In the genomic region with DNA sequence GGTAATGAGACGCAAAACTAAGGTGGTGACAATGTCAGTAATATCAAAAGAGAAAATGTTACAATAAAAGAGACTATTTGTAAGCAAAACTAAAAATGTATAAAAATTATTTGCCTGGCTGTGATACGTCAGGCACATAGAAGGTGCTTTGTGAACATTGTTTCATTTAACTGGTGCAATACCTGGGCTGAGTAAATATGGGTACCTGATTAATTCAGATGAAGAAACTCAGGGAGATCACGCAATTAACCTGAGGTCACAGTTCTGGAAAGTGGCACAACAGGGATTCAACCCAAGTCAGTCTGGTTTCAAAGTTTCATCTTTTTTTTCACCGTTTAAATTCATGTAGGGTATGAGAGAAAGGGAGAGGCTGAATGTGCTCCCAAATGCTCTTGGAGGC, we compare ENCODE assay signal across 31 cellular contexts.
A peak's percentile ranks its signal among the peaks of the same experiment; 100 is the strongest.
DNase-seq lines count a peak whose midpoint lies in the region; ATAC-seq lines count a peak whose summit lies in the region.
"Had no signal": no experiment of that assay in that cellular context is flagged by ENCODE, and none has a peak within 500 bp of the region (broad histone marks: within the 10 kb centered on the region; RNA-seq: fewer than 3 reads in every experiment).

No MANE protein-coding gene starts in this region.

- H3K4me3 ChIP-seq in CD4-positive, CD25-positive, alpha-beta regulatory T cell (ENCODE audit: low read depth, low read length): no peak overlapping the region
- H3K4me3 ChIP-seq: ascending aorta, cardiac muscle cell, heart right ventricle, thyroid gland had no signal

- H3K36me3 Mint-ChIP-seq in T-helper 2 cell treated with Interferon-gamma antibody and Interleukin-4, amounts not matched to agents 5 μg/mL and 100 μg/mL, for 36 hours (ENCODE audit: low read depth): no peaks in the 10 kb centered on the region
- H3K36me3 Mint-ChIP-seq in CD4-positive, CD25-positive, alpha-beta regulatory T cell: no peaks in the 10 kb centered on the region
- no peaks in the 10 kb centered on the region for H3K36me3 Mint-ChIP-seq in T-cell
- no peaks in the 10 kb centered on the region for H3K36me3 Mint-ChIP-seq in naive B cell
- H3K36me3 Mint-ChIP-seq: IgD-negative memory B cell had no signal

- ATAC-seq in CD4-positive, CD25-positive, alpha-beta regulatory T cell (ENCODE audit: low read depth in 2 of 2): no peak
- ATAC-seq in T-cell (replicated peaks in 1 of 4) (no peak), naive B cell (ENCODE audit: low read depth in 2 of 2) (no peak), HG03175 (IDR thresholded peaks at IDR 0.05; ENCODE audit: unreplicated experiment) (no peak)
- ATAC-seq: activated CD4-positive, CD25-positive, alpha-beta regulatory T cell treated with anti-CD3 and anti-CD28 coated beads, Interleukin-2, amount 50 U/mL, for 24 hours; activated T-cell treated with anti-CD3 and anti-CD28 coated beads, Interleukin-2, amount 50 U/mL, for 4 hours; esophagus mucosa; heart right ventricle had no signal

- H3K9me3 ChIP-seq in CD4-positive, CD25-positive, alpha-beta regulatory T cell (ENCODE audit: control insufficient read depth in 2 of 2, low read length in 2 of 2): no peaks in the 10 kb centered on the region
- H3K9me3 ChIP-seq: ascending aorta, heart right ventricle, thyroid gland had no signal

- H3K4me1 ChIP-seq in CD4-positive, CD25-positive, alpha-beta regulatory T cell (ENCODE audit: control insufficient read depth, insufficient read depth, low read length, poor library complexity, severe bottlenecking): peaks cover 13% of the 10 kb centered on the region
- H3K4me1 ChIP-seq: ascending aorta, thyroid gland had no signal

- DNase-seq in T-helper 2 cell treated with Interferon-gamma antibody and Interleukin-4, amounts not matched to agents 5 μg/mL and 100 μg/mL, for 36 hours (ENCODE audit: low spot score): no peak
- DNase-seq in T-helper 2 cell (no peak), T-cell (no peak), naive B cell (no peak), DMS153 treated with DMSO at 0.1 percent for 48 hours (lab: John Stamatoyannopoulos, UW; ENCODE audit: unreplicated experiment) (no peak), NK-92 (lab: John Stamatoyannopoulos, UW; ENCODE audit: unreplicated experiment) (no peak)
- DNase-seq in CD4-positive, CD25-positive, alpha-beta regulatory T cell: no peak
- DNase-seq: 8988T; activated naive CD4-positive, alpha-beta T cell treated with anti-CD3 and anti-CD28 coated beads, Interleukin-2, amount 50 U/mL, for 16 hours; activated T-cell treated with anti-CD3 and anti-CD28 coated beads, Interleukin-2, amount 50 U/mL, for 4 hours; cortex of kidney; DMS153; endodermal cell; foreskin fibroblast; H9; heart right ventricle; mammary epithelial cell; NCI-H1105; NCI-H1930; NCI-H524 treated with DMSO at 0.1 percent for 48 hours; occipital lobe; SIG-M5; stimulated activated CD4-positive, alpha-beta T cell treated with anti-CD3 and anti-CD28 coated beads, Interleukin-4, amount 100 ng/mL, for 4 hours; stimulated activated naive CD4-positive, alpha-beta T cell treated with Interleukin-2 at 50 U/mL for 16 hours; thyroid gland had no signal

- H3K4me3 Mint-ChIP-seq in T-helper 2 cell treated with Interferon-gamma antibody and Interleukin-4, amounts not matched to agents 5 μg/mL and 100 μg/mL, for 36 hours: peak overlapping the region; percentile 78
- H3K4me3 Mint-ChIP-seq in CD4-positive, CD25-positive, alpha-beta regulatory T cell: peak overlapping the region in 1 of 4 donors; percentile 75
- H3K4me3 Mint-ChIP-seq in T-cell: peak overlapping the region in 2 of 3 donors; percentile 63 to 73
- no peak overlapping the region for H3K4me3 Mint-ChIP-seq in naive B cell
- H3K4me3 Mint-ChIP-seq: endodermal cell, H9 had no signal

- peaks cover 2% of the 10 kb centered on the region for H3K27me3 ChIP-seq in CD4-positive, CD25-positive, alpha-beta regulatory T cell (ENCODE audit: control insufficient read depth, insufficient read depth, low read length)
- H3K27me3 ChIP-seq: ascending aorta, cardiac muscle cell, thyroid gland had no signal

- no peak overlapping the region for H3K27ac Mint-ChIP-seq in T-helper 2 cell treated with Interferon-gamma antibody and Interleukin-4, amounts not matched to agents 5 μg/mL and 100 μg/mL, for 36 hours
- H3K27ac Mint-ChIP-seq in CD4-positive, CD25-positive, alpha-beta regulatory T cell: peak overlapping the region; percentile 62 to 98 (median 67)
- H3K27ac Mint-ChIP-seq in T-cell (peak overlapping the region; percentile 97 to 98), naive B cell (peak overlapping the region in 4 of 6 donors; percentile 0 to 78 (median 10))
- H3K27ac Mint-ChIP-seq: endodermal cell, H9 had no signal

- no peaks in the 10 kb centered on the region for H3K36me3 ChIP-seq in CD4-positive, CD25-positive, alpha-beta regulatory T cell (ENCODE audit: control insufficient read depth, insufficient read depth, low read length)
- H3K36me3 ChIP-seq: ascending aorta, cardiac muscle cell, heart right ventricle, thyroid gland had no signal

- CTCF ChIA-PET in T-cell (lab: Charles Lee): no interaction called here

- H3K27me3 Mint-ChIP-seq in T-helper 2 cell treated with Interferon-gamma antibody and Interleukin-4, amounts not matched to agents 5 μg/mL and 100 μg/mL, for 36 hours (ENCODE audit: low read depth): peaks cover 15% of the 10 kb centered on the region
- peaks cover 25% of the 10 kb centered on the region for H3K27me3 Mint-ChIP-seq in CD4-positive, CD25-positive, alpha-beta regulatory T cell
- H3K27me3 Mint-ChIP-seq in T-cell: no peaks in the 10 kb centered on the region
- H3K27me3 Mint-ChIP-seq in naive B cell: no peaks in the 10 kb centered on the region
- H3K27me3 Mint-ChIP-seq: IgD-negative memory B cell had no signal

- no peak overlapping the region for H3K27ac ChIP-seq in CD4-positive, CD25-positive, alpha-beta regulatory T cell (ENCODE audit: insufficient read depth, low read length, poor library complexity, severe bottlenecking)
- H3K27ac ChIP-seq: ascending aorta, cardiac muscle cell, thyroid gland had no signal

- POLR2A ChIA-PET in T-cell (lab: Charles Lee): interaction anchor here in 1 of 2 donors (0.6 kb wide), 1 partner anchor 261 kb away, joined by 7 read pairs; no protein-coding TSS in a partner anchor

- peaks cover 44% of the 10 kb centered on the region for H3K4me1 Mint-ChIP-seq in T-helper 2 cell treated with Interferon-gamma antibody and Interleukin-4, amounts not matched to agents 5 μg/mL and 100 μg/mL, for 36 hours (ENCODE audit: low read depth)
- H3K4me1 Mint-ChIP-seq in CD4-positive, CD25-positive, alpha-beta regulatory T cell: peaks cover 15 to 45% (median 29%) of the 10 kb centered on the region in 4 donors
- peaks cover 45 to 48% (median 46%) of the 10 kb centered on the region in 3 donors for H3K4me1 Mint-ChIP-seq in T-cell
- H3K4me1 Mint-ChIP-seq in naive B cell: peaks cover 35 to 48% (median 37%) of the 10 kb centered on the region in 3 donors

- no peaks in the 10 kb centered on the region for H3K9me3 Mint-ChIP-seq in T-helper 2 cell treated with Interferon-gamma antibody and Interleukin-4, amounts not matched to agents 5 μg/mL and 100 μg/mL, for 36 hours
- peaks cover 0 to 2% (median 0%) of the 10 kb centered on the region in 7 donors for H3K9me3 Mint-ChIP-seq in CD4-positive, CD25-positive, alpha-beta regulatory T cell
- H3K9me3 Mint-ChIP-seq in T-cell (no peaks in the 10 kb centered on the region), naive B cell (no peaks in the 10 kb centered on the region)
- H3K9me3 Mint-ChIP-seq: activated T-cell treated with anti-CD3 and anti-CD28 coated beads, Interleukin-2, amount 50 U/mL, for 4 hours; endodermal cell; H9; IgD-negative memory B cell had no signal

Comparison
In these comparisons a context has a peak if more than half of its experiments do, and no peak if none do; other contexts are left out.
1. H3K4me3 Mint-ChIP-seq: peak in T-helper 2 cell treated with Interferon-gamma antibody and Interleukin-4, amounts not matched to agents 5 μg/mL and 100 μg/mL, for 36 hours (single experiment) and T-cell (2 of 3); none in naive B cell (0 of 8).